In the genomic region with DNA sequence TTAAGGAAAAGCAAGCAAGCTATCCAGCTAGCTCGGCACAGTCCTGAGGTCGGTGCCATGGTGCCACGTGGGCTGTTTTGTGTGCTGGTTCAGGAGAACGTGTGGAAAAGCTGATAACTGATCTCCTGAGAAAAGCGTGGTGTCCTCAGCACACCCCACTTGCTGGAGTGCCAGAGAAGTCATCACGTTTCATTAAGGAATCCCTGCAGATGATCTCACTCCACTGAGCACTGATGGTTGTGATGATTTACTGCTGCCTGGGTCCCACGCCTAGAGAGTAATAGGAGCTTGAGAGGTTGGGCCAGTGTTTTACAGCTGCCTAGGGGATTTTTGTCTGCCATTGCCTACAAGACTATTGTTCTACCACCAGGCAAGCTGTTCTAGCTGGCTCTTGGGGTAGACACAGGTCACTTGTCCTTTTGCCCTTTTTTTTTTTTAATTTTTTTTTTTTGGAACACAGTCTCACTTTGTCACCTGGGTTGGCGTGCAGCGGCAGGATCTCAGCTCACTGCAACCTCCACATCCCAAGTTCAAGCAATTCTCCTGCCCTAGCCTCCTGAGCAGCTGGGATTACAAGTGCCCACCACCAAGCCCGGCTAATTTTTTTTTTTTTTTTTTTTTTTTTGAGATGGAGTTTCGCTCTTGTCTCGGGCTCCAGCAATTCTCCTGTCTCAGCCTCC, we compare ENCODE assay signal across 12 cellular contexts. TPM values are rescaled to one million over a fixed set of nuclear protein-coding genes. Genes with fewer than 3 reads are reported as not detected.
A peak's percentile ranks its signal among the peaks of the same experiment; 100 is the strongest.
DNase-seq lines count a peak whose midpoint lies in the region; ATAC-seq and TF ChIP-seq lines count a peak whose summit lies in the region.
"Had no signal": no experiment of that assay in that cellular context is flagged by ENCODE, and none has a peak within 500 bp of the region (broad histone marks: within the 10 kb centered on the region; RNA-seq: fewer than 3 reads in every experiment).

No MANE protein-coding gene starts in this region.

- no peaks in the 10 kb centered on the region for H3K27me3 ChIP-seq in left lung

- H3K9me3 ChIP-seq in left lung, result no peaks in the 10 kb centered on the region

- H3K4me1 ChIP-seq in left lung, result peaks cover 2 to 8% of the 10 kb centered on the region in 2 donors

- H3K27ac ChIP-seq in left lung, result no peak overlapping the region

- H3K4me3 ChIP-seq in astrocyte of the spinal cord (ENCODE audit: low read depth, low read length) (no peak overlapping the region), left lung (no peak overlapping the region)

- no peak for TF ChIP-seq CTCF in astrocyte of the spinal cord (IDR thresholded peaks at IDR 0.05; ENCODE audit: low read depth, low read length)
- no peak for TF ChIP-seq CTCF in left lung (IDR thresholded peaks at IDR 0.05)

- in situ Hi-C loops in astrocyte of the spinal cord (cut with HindIII; ENCODE audit: low sequenced_read_pairs), result no loop called here

- H3K36me3 ChIP-seq in left lung, result no peaks in the 10 kb centered on the region

- intact Hi-C loops in left lung (cut with DNase I), result no loop called here

- ATAC-seq in left lung (peak; percentile 18), HG03108 (IDR thresholded peaks at IDR 0.05; ENCODE audit: unreplicated experiment) (no peak), GM19452 (IDR thresholded peaks at IDR 0.05; ENCODE audit: unreplicated experiment) (no peak)
- ATAC-seq: stimulated activated naive B cell treated with anti-CD40 and anti-IgM and Interleukin-4, amounts not matched to agents 10 μg/mL and 1 μg/mL and 100 μg/mL, for 72 hours had no signal

- DNase-seq in COLO668 (lab: John Stamatoyannopoulos, UW; ENCODE audit: unreplicated experiment) (peak; percentile 29), NCI-H128 (lab: John Stamatoyannopoulos, UW; ENCODE audit: unreplicated experiment) (peak; percentile 34), astrocyte of the spinal cord (ENCODE audit: low read depth, low spot score) (peak; percentile 55), left lung (no peak), occipital lobe (lab: John Stamatoyannopoulos, UW) (no peak), T-helper 9 cell (no peak)
- DNase-seq: activated T-cell treated with anti-CD3 and anti-CD28 coated beads, Interleukin-2, amount 50 U/mL, for 24 hours; C1 segment of cervical spinal cord; stimulated activated CD4-positive, alpha-beta T cell treated with anti-CD3 and anti-CD28 coated beads, Interleukin-15, amount 100 ng/mL, for 24 hours; stimulated activated naive B cell treated with anti-CD40 and anti-IgM and Interleukin-4, amounts not matched to agents 10 μg/mL and 1 μg/mL and 100 μg/mL, for 72 hours had no signal

RNA-seq across cellular contexts. Expression of a gene that starts 42.3 kb away (rescaled TPM):
- total RNA-seq in left lung (10 to 100 TPM; 60.2 to 84.5 TPM), occipital lobe (76.1 TPM)

Comparison
In these comparisons a context has a peak if more than half of its experiments do, and no peak if none do; other contexts are left out.
1. DNase-seq: peak in COLO668 (single experiment), NCI-H128 (single experiment) and astrocyte of the spinal cord (single experiment); none in left lung (0 of 2), occipital lobe (single experiment) and T-helper 9 cell (single experiment).